ENCODE assay signal across 16 cellular contexts in the genomic region with DNA sequence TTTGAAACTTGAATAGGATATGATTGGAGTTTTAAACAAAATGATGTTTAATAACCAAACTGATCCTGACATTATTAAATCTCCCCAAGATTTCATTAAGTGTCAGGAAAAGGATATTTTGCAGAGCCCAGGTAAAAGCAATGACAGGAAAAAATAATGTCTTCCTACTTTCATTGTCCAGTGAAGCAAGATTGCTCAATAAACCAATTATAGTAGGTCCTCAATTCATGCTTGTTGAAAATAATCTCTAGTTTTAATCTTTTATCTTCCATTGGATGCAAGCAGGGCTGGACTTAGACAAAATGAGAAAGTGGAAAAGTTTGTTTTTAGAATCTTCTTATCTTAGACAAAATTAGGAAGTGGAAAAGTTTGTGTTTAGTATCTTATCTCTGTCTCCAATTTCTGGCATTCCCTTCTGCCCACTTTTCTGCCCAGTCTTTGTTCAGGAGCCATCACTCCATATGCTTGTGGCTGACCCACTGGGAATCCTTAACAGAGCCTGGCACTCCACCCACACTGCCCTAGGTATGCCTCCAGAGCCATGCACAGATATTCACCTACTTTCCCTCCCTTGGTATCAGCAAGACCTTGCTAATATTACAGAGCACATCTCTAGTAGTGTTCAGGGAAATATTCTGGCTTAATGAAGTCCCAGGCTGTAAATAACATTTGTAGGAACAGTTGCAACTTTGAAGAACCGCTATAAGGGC.
"Had no signal": no experiment of that assay in that cellular context is flagged by ENCODE, and none has a peak within 500 bp of the region (broad histone marks: within the 10 kb centered on the region; RNA-seq: fewer than 3 reads in every experiment).

No MANE protein-coding gene starts in this region.

- H3K9ac ChIP-seq: neural progenitor cell had no signal

- H3K9me3 Mint-ChIP-seq: activated CD4-positive, alpha-beta T cell treated with anti-CD3 and anti-CD28 coated beads, Interleukin-2, amount 10 ng/mL, durations not matched to agents 24 days and 14 days; activated naive CD4-positive, alpha-beta T cell treated with anti-CD3 and anti-CD28 coated beads, Interleukin-2, amount 10 ng/mL, durations not matched to agents 7 days and 5 days; activated T-helper 17 cell treated with anti-CD3 and anti-CD28 coated beads, Interleukin-2, amount 50 U/mL, for 72 hours; mesothelial cell of epicardium; neural progenitor cell; stimulated activated memory B cell treated with anti-CD40 and anti-IgM and Interleukin-4, amounts not matched to agents 10 μg/mL and 1 μg/mL and 100 μg/mL, for 72 hours; WTC11 had no signal

- DNase-seq: activated CD4-positive, alpha-beta T cell treated with anti-CD3 and anti-CD28 coated beads, Interleukin-2, amount 10 ng/mL, durations not matched to agents 24 days and 14 days; activated naive CD4-positive, alpha-beta T cell treated with anti-CD3 and anti-CD28 coated beads, Interleukin-2, amount 10 ng/mL, durations not matched to agents 7 days and 5 days; activated T-cell treated with anti-CD3 and anti-CD28 coated beads for 4 hours; body of pancreas; central memory CD4-positive, alpha-beta T cell; effector CD4-positive, alpha-beta T cell; gastrocnemius medialis; T-helper 9 cell had no signal

- H2AFZ ChIP-seq: hepatocyte, neural progenitor cell had no signal

- H3K27ac Mint-ChIP-seq: activated CD4-positive, alpha-beta T cell treated with anti-CD3 and anti-CD28 coated beads, Interleukin-2, amount 10 ng/mL, durations not matched to agents 24 days and 14 days; activated naive CD4-positive, alpha-beta T cell treated with anti-CD3 and anti-CD28 coated beads, Interleukin-2, amount 10 ng/mL, durations not matched to agents 7 days and 5 days; activated T-helper 17 cell treated with anti-CD3 and anti-CD28 coated beads, Interleukin-2, amount 50 U/mL, for 72 hours; mesothelial cell of epicardium; neural progenitor cell; stimulated activated memory B cell treated with anti-CD40 and anti-IgM and Interleukin-4, amounts not matched to agents 10 μg/mL and 1 μg/mL and 100 μg/mL, for 72 hours; WTC11 had no signal

- H3K4me3 ChIP-seq: body of pancreas, coronary artery, gastrocnemius medialis, hepatocyte, neural progenitor cell, tibial nerve had no signal

- H3K9me3 ChIP-seq: body of pancreas, gastrocnemius medialis, tibial nerve had no signal

- H3K27ac ChIP-seq: body of pancreas, coronary artery, gastrocnemius medialis, hepatocyte, neural progenitor cell had no signal

- H3K4me2 ChIP-seq: hepatocyte, neural progenitor cell had no signal

- ATAC-seq: activated T-helper 17 cell treated with anti-CD3 and anti-CD28 coated beads, Interleukin-2, amount 50 U/mL, for 72 hours; body of pancreas; gastrocnemius medialis; stimulated activated memory B cell treated with anti-CD40 and anti-IgM and Interleukin-4, amounts not matched to agents 10 μg/mL and 1 μg/mL and 100 μg/mL, for 72 hours; WTC11 had no signal

- H3K36me3 ChIP-seq: gastrocnemius medialis, neural progenitor cell, tibial nerve had no signal

- H3K4me1 ChIP-seq: gastrocnemius medialis had no signal

- H3K4me1 Mint-ChIP-seq: neural progenitor cell had no signal

- H3K27me3 ChIP-seq: body of pancreas, gastrocnemius medialis, hepatocyte, neural progenitor cell, tibial nerve had no signal

- H3K4me3 Mint-ChIP-seq: activated CD4-positive, alpha-beta T cell treated with anti-CD3 and anti-CD28 coated beads, Interleukin-2, amount 10 ng/mL, durations not matched to agents 24 days and 14 days; activated naive CD4-positive, alpha-beta T cell treated with anti-CD3 and anti-CD28 coated beads, Interleukin-2, amount 10 ng/mL, durations not matched to agents 7 days and 5 days; activated T-helper 17 cell treated with anti-CD3 and anti-CD28 coated beads, Interleukin-2, amount 50 U/mL, for 72 hours; mesothelial cell of epicardium; neural progenitor cell; stimulated activated memory B cell treated with anti-CD40 and anti-IgM and Interleukin-4, amounts not matched to agents 10 μg/mL and 1 μg/mL and 100 μg/mL, for 72 hours; WTC11 had no signal

- H3K36me3 Mint-ChIP-seq: activated naive CD4-positive, alpha-beta T cell treated with anti-CD3 and anti-CD28 coated beads, Interleukin-2, amount 10 ng/mL, durations not matched to agents 7 days and 5 days; mesothelial cell of epicardium; neural progenitor cell; stimulated activated memory B cell treated with anti-CD40 and anti-IgM and Interleukin-4, amounts not matched to agents 10 μg/mL and 1 μg/mL and 100 μg/mL, for 72 hours; WTC11 had no signal

- H3K79me2 ChIP-seq: hepatocyte had no signal
